8 cellular contexts compared by ENCODE assay signal in the genomic region with DNA sequence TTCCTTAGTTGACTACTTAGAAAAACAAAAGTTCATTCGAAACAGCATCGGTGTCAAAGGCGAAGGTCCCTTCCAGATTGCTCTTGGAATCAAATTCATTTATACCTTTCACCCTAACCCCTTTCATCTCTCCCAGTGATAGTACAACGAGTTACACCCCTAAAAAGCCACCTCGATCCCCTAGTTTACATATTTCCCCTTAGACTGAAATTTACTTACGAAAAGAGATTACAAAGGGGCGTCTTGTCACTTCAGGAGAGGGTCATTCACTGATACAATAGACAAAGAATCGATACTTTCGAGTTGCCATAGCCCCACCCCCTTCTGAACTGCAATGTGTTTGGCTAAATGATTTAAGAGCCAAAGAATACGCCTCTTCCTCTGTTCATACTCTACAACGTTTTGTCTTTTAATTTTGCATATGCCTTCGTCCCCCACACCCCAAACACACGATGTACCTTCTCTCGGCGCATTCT.
DNase-seq lines count a peak whose midpoint lies in the region; ATAC-seq and TF ChIP-seq lines count a peak whose summit lies in the region.

No MANE protein-coding gene starts in this region.

- H3K4me1 Mint-ChIP-seq in CD8-positive, alpha-beta memory T cell = peaks cover 20 to 24% (median 23%) of the 10 kb centered on the region in 3 donors
- H3K4me1 Mint-ChIP-seq in activated T-helper 1 cell treated with anti-CD3 and anti-CD28 coated beads, Interleukin-12 subunit alpha, Interleukin-12 subunit beta, Interleukin-2, Interleukin-4 antibody, amounts not matched to agents 30 ng/mL and 10 ng/mL and 1 ng/mL, durations not matched to agents 14 hours and 24 hours and 36 hours (ENCODE audit: low read depth) = peaks cover 21% of the 10 kb centered on the region

- H3K4me3 Mint-ChIP-seq in CD8-positive, alpha-beta memory T cell = peak overlapping the region; percentile 84 to 95 (median 88)
- H3K4me3 Mint-ChIP-seq in activated T-helper 1 cell treated with anti-CD3 and anti-CD28 coated beads, Interleukin-12 subunit alpha, Interleukin-12 subunit beta, Interleukin-2, Interleukin-4 antibody, amounts not matched to agents 30 ng/mL and 10 ng/mL and 1 ng/mL, durations not matched to agents 14 hours and 24 hours and 36 hours = peak overlapping the region; percentile 89

- peak overlapping the region; percentile 25 for H3K4me3 ChIP-seq in CD8-positive, alpha-beta memory T cell (ENCODE audit: low read length)
- peak overlapping the region; percentile 38 to 46 for H3K4me3 ChIP-seq in left lung

- H3K9me3 ChIP-seq in CD8-positive, alpha-beta memory T cell (ENCODE audit: low read length) = no peaks in the 10 kb centered on the region
- H3K9me3 ChIP-seq in left lung = no peaks in the 10 kb centered on the region

- H3K9me3 Mint-ChIP-seq in CD8-positive, alpha-beta memory T cell = peaks cover 0 to 4% (median 3%) of the 10 kb centered on the region in 5 donors
- no peaks in the 10 kb centered on the region for H3K9me3 Mint-ChIP-seq in activated T-helper 1 cell treated with anti-CD3 and anti-CD28 coated beads, Interleukin-12 subunit alpha, Interleukin-12 subunit beta, Interleukin-2, Interleukin-4 antibody, amounts not matched to agents 30 ng/mL and 10 ng/mL and 1 ng/mL, durations not matched to agents 14 hours and 24 hours and 36 hours

- H3K36me3 ChIP-seq in CD8-positive, alpha-beta memory T cell (ENCODE audit: insufficient read depth, low read length) = no peaks in the 10 kb centered on the region
- no peaks in the 10 kb centered on the region for H3K36me3 ChIP-seq in left lung

- peak in 1 of 5 donors; percentile 12 for DNase-seq in CD8-positive, alpha-beta memory T cell
- peak; percentile 8 for DNase-seq in activated T-helper 1 cell treated with anti-CD3 and anti-CD28 coated beads, Interleukin-12 subunit alpha, Interleukin-12 subunit beta, Interleukin-2, Interleukin-4 antibody, amounts not matched to agents 30 ng/mL and 10 ng/mL and 1 ng/mL, durations not matched to agents 14 hours and 24 hours and 36 hours (ENCODE audit: low spot score)
- DNase-seq in left lung (no peak), activated gamma-delta T cell (lab: John Stamatoyannopoulos, UW) (no peak), D341Med (ENCODE audit: low spot score) (no peak)

- ATAC-seq in HG02798 (IDR thresholded peaks at IDR 0.05; ENCODE audit: poor library complexity, unreplicated experiment) (peak; percentile 26), left lung (no peak), HG03457 (IDR thresholded peaks at IDR 0.05; ENCODE audit: unreplicated experiment) (no peak), HG03097 (IDR thresholded peaks at IDR 0.05; ENCODE audit: low FRiP score, unreplicated experiment) (no peak)

- intact Hi-C loops in activated T-helper 1 cell treated with anti-CD3 and anti-CD28 coated beads, Interleukin-12 subunit alpha, Interleukin-12 subunit beta, Interleukin-2, Interleukin-4 antibody, amounts not matched to agents 30 ng/mL and 10 ng/mL and 1 ng/mL, durations not matched to agents 14 hours and 24 hours and 36 hours (cut with micrococcal nuclease) = no loop called here
- intact Hi-C loops in left lung (cut with DNase I) = no loop called here

- H3K36me3 Mint-ChIP-seq in CD8-positive, alpha-beta memory T cell = no peaks in the 10 kb centered on the region
- H3K36me3 Mint-ChIP-seq in activated T-helper 1 cell treated with anti-CD3 and anti-CD28 coated beads, Interleukin-12 subunit alpha, Interleukin-12 subunit beta, Interleukin-2, Interleukin-4 antibody, amounts not matched to agents 30 ng/mL and 10 ng/mL and 1 ng/mL, durations not matched to agents 14 hours and 24 hours and 36 hours (ENCODE audit: low read depth) = no peaks in the 10 kb centered on the region

- peaks cover 13% of the 10 kb centered on the region for H3K4me1 ChIP-seq in CD8-positive, alpha-beta memory T cell (ENCODE audit: insufficient read depth, low read length)
- H3K4me1 ChIP-seq in left lung = peaks cover 0 to 8% of the 10 kb centered on the region in 2 donors

- H3K27ac Mint-ChIP-seq in CD8-positive, alpha-beta memory T cell = peak overlapping the region in 2 of 8 donors; percentile 7 to 80
- peak overlapping the region; percentile 98 for H3K27ac Mint-ChIP-seq in activated T-helper 1 cell treated with anti-CD3 and anti-CD28 coated beads, Interleukin-12 subunit alpha, Interleukin-12 subunit beta, Interleukin-2, Interleukin-4 antibody, amounts not matched to agents 30 ng/mL and 10 ng/mL and 1 ng/mL, durations not matched to agents 14 hours and 24 hours and 36 hours

- CTCF ChIA-PET in CD8-positive, alpha-beta memory T cell (lab: Charles Lee) = no interaction called here

- no peak for TF ChIP-seq CTCF in left lung (IDR thresholded peaks at IDR 0.05)

- H3K27me3 ChIP-seq in CD8-positive, alpha-beta memory T cell (ENCODE audit: insufficient read depth, low read length, poor library complexity, severe bottlenecking) = peaks cover 24% of the 10 kb centered on the region
- H3K27me3 ChIP-seq in left lung = peaks cover 27 to 76% of the 10 kb centered on the region in 2 donors

- POLR2A ChIA-PET in CD8-positive, alpha-beta memory T cell (lab: Charles Lee) = no interaction called here

- H3K27ac ChIP-seq in CD8-positive, alpha-beta memory T cell (ENCODE audit: low read depth, low read length) = no peak overlapping the region
- peak overlapping the region in 1 of 2 donors; percentile 84 for H3K27ac ChIP-seq in left lung

- peaks cover 37 to 58% of the 10 kb centered on the region in 2 donors for H3K27me3 Mint-ChIP-seq in CD8-positive, alpha-beta memory T cell
- H3K27me3 Mint-ChIP-seq in activated T-helper 1 cell treated with anti-CD3 and anti-CD28 coated beads, Interleukin-12 subunit alpha, Interleukin-12 subunit beta, Interleukin-2, Interleukin-4 antibody, amounts not matched to agents 30 ng/mL and 10 ng/mL and 1 ng/mL, durations not matched to agents 14 hours and 24 hours and 36 hours (ENCODE audit: insufficient read depth) = peaks cover 4% of the 10 kb centered on the region
